Comparison of ENCODE assay signal across 25 cellular contexts in genomic region chr1:96522927-96523326, GRCh38.
DNase-seq lines count a peak whose midpoint lies in the region; ATAC-seq, FAIRE-seq and TF ChIP-seq lines count a peak whose summit lies in the region.
"Had no signal": no experiment of that assay in that cellular context is flagged by ENCODE, and none has a peak within 500 bp of the region (broad histone marks: within the 10 kb centered on the region; RNA-seq: fewer than 3 reads in every experiment).

No MANE protein-coding gene starts in this region.

- no peak for FAIRE-seq in astrocyte (lab: Jason Lieb, UNC)
- FAIRE-seq: A549, endometrium, G401.6 had no signal

- H4K91ac ChIP-seq in neuronal stem cell (ENCODE audit: low read depth, low read length, poor library complexity): no peak overlapping the region

- H3K4me1 Mint-ChIP-seq in astrocyte (ENCODE audit: low read depth, unreplicated experiment): peaks cover 10% of the 10 kb centered on the region
- no peaks in the 10 kb centered on the region for H3K4me1 Mint-ChIP-seq in activated T-helper 1 cell treated with anti-CD3 and anti-CD28 coated beads, Interleukin-12 subunit alpha, Interleukin-12 subunit beta, Interleukin-2, Interleukin-4 antibody, amounts not matched to agents 30 ng/mL and 10 ng/mL and 1 ng/mL, durations not matched to agents 14 hours and 24 hours and 36 hours (ENCODE audit: low read depth)
- H3K4me1 Mint-ChIP-seq: activated CD4-positive, alpha-beta T cell treated with anti-CD3 and anti-CD28 coated beads, Interleukin-2, amount 10 ng/mL, durations not matched to agents 7 days and 5 days; B cell; naive B cell had no signal

- peak overlapping the region; percentile 14 for H3K4me2 ChIP-seq in astrocyte (ENCODE audit: low read length)
- no peak overlapping the region for H3K4me2 ChIP-seq in neuronal stem cell (ENCODE audit: insufficient read depth, low read length, poor library complexity, severe bottlenecking)
- H3K4me2 ChIP-seq: PC-9 had no signal

- no peak overlapping the region for H2AK5ac ChIP-seq in neuronal stem cell (ENCODE audit: low read depth, low read length)

- H3K9me3 Mint-ChIP-seq in astrocyte (ENCODE audit: unreplicated experiment): peaks cover 2% of the 10 kb centered on the region
- H3K9me3 Mint-ChIP-seq in activated T-helper 1 cell treated with anti-CD3 and anti-CD28 coated beads, Interleukin-12 subunit alpha, Interleukin-12 subunit beta, Interleukin-2, Interleukin-4 antibody, amounts not matched to agents 30 ng/mL and 10 ng/mL and 1 ng/mL, durations not matched to agents 14 hours and 24 hours and 36 hours: peaks cover 10% of the 10 kb centered on the region

- H3K23ac ChIP-seq in neuronal stem cell (ENCODE audit: low read depth, low read length, poor library complexity): no peak overlapping the region

- H4K20me1 ChIP-seq in astrocyte (ENCODE audit: insufficient read depth, low read length): no peaks in the 10 kb centered on the region

- no peak overlapping the region for H2BK120ac ChIP-seq in neuronal stem cell (ENCODE audit: low read depth, low read length)

- no peak overlapping the region for H2BK12ac ChIP-seq in neuronal stem cell (ENCODE audit: low read length)

- H3K27me3 ChIP-seq in astrocyte (ENCODE audit: insufficient read depth, low read length) (no peaks in the 10 kb centered on the region), neuronal stem cell (ENCODE audit: control insufficient read depth in 3 of 3, insufficient read depth in 3 of 3, low read depth in 1 of 3, low read length in 3 of 3) (no peaks in the 10 kb centered on the region)
- H3K27me3 ChIP-seq: body of pancreas, gastroesophageal sphincter had no signal

- H2AFZ ChIP-seq in astrocyte (ENCODE audit: low read depth, low read length) (peak overlapping the region; percentile 24), neuronal stem cell (ENCODE audit: low read length) (peak overlapping the region; percentile 71)
- H2AFZ ChIP-seq: PC-9 had no signal

- H3K9me3 ChIP-seq in astrocyte (ENCODE audit: insufficient read depth, low read depth, low read length): no peaks in the 10 kb centered on the region
- H3K9me3 ChIP-seq in neuronal stem cell (replicated peaks in 1 of 2; ENCODE audit: control insufficient read depth in 2 of 2, insufficient read depth in 1 of 2, low read depth in 1 of 2, low read length in 2 of 2): peaks cover 0 to 3% of the 10 kb centered on the region in 2 donors
- H3K9me3 ChIP-seq: A549, gastroesophageal sphincter had no signal

- H3K4me3 Mint-ChIP-seq in astrocyte (ENCODE audit: unreplicated experiment): no peak overlapping the region
- H3K4me3 Mint-ChIP-seq in activated T-helper 1 cell treated with anti-CD3 and anti-CD28 coated beads, Interleukin-12 subunit alpha, Interleukin-12 subunit beta, Interleukin-2, Interleukin-4 antibody, amounts not matched to agents 30 ng/mL and 10 ng/mL and 1 ng/mL, durations not matched to agents 14 hours and 24 hours and 36 hours: no peak overlapping the region
- H3K4me3 Mint-ChIP-seq: activated CD4-positive, alpha-beta T cell treated with anti-CD3 and anti-CD28 coated beads, Interleukin-2, amount 10 ng/mL, durations not matched to agents 7 days and 5 days; B cell; CD8-positive, alpha-beta T cell; mesothelial cell of epicardium; naive B cell; stimulated activated naive CD8-positive, alpha-beta T cell treated with anti-CD3 and anti-CD28 coated beads, Interleukin-15, Interleukin-2, amounts not matched to agents 100 ng/mL and 50 ng/mL, for 24 hours; WTC11 had no signal

- H3K36me3 ChIP-seq in astrocyte (ENCODE audit: insufficient read depth, low read length): no peaks in the 10 kb centered on the region
- no peaks in the 10 kb centered on the region for H3K36me3 ChIP-seq in neuronal stem cell (replicated peaks in 1 of 2; ENCODE audit: control insufficient read depth in 2 of 2, insufficient read depth in 2 of 2, low read length in 2 of 2)
- H3K36me3 ChIP-seq: gastroesophageal sphincter had no signal

- WGBS in neuronal stem cell (ENCODE audit: extremely low coverage in 2 of 2, insufficient read length in 2 of 2, insufficient replicate concordance in 1 of 2), 2 donors: no CpG with 5 or more reads among the region's 1 CpG

- H3K27ac ChIP-seq in astrocyte (ENCODE audit: low read depth, low read length) (peak overlapping the region; percentile 7), neuronal stem cell (replicated peaks; ENCODE audit: low read length) (no peak overlapping the region)
- H3K27ac ChIP-seq: body of pancreas, gastroesophageal sphincter, PC-9 had no signal

- H3K27me3 Mint-ChIP-seq in astrocyte (ENCODE audit: low read depth, unreplicated experiment): no peaks in the 10 kb centered on the region
- peaks cover 1% of the 10 kb centered on the region for H3K27me3 Mint-ChIP-seq in activated T-helper 1 cell treated with anti-CD3 and anti-CD28 coated beads, Interleukin-12 subunit alpha, Interleukin-12 subunit beta, Interleukin-2, Interleukin-4 antibody, amounts not matched to agents 30 ng/mL and 10 ng/mL and 1 ng/mL, durations not matched to agents 14 hours and 24 hours and 36 hours (ENCODE audit: insufficient read depth)
- H3K27me3 Mint-ChIP-seq: activated CD4-positive, alpha-beta T cell treated with anti-CD3 and anti-CD28 coated beads, Interleukin-2, amount 10 ng/mL, durations not matched to agents 7 days and 5 days; B cell had no signal

- H3K79me2 ChIP-seq in astrocyte (ENCODE audit: insufficient read depth, low read length): no peaks in the 10 kb centered on the region

- H3K14ac ChIP-seq in neuronal stem cell (ENCODE audit: low read length): no peak overlapping the region

- no peak overlapping the region for H4K8ac ChIP-seq in neuronal stem cell (ENCODE audit: low read depth, low read length)

- H3K18ac ChIP-seq in neuronal stem cell (ENCODE audit: low read length): no peak overlapping the region

- H3K9ac ChIP-seq in astrocyte (ENCODE audit: low read length) (no peak overlapping the region), neuronal stem cell (ENCODE audit: low read depth, low read length, poor library complexity) (no peak overlapping the region)

- H3K36me3 Mint-ChIP-seq in astrocyte (ENCODE audit: low read depth, unreplicated experiment): no peaks in the 10 kb centered on the region
- H3K36me3 Mint-ChIP-seq in activated T-helper 1 cell treated with anti-CD3 and anti-CD28 coated beads, Interleukin-12 subunit alpha, Interleukin-12 subunit beta, Interleukin-2, Interleukin-4 antibody, amounts not matched to agents 30 ng/mL and 10 ng/mL and 1 ng/mL, durations not matched to agents 14 hours and 24 hours and 36 hours (ENCODE audit: low read depth): no peaks in the 10 kb centered on the region
- H3K36me3 Mint-ChIP-seq: CD8-positive, alpha-beta T cell; mesothelial cell of epicardium had no signal

- H2BK15ac ChIP-seq in neuronal stem cell (ENCODE audit: low read length): no peak overlapping the region

- DNase-seq in EL (peak; percentile 14), astrocyte (ENCODE audit: low read depth) (peak; percentile 14), neuronal stem cell (ENCODE audit: low spot score) (no peak), ureter (ENCODE audit: low spot score) (no peak)
- no peak for DNase-seq in activated T-helper 1 cell treated with anti-CD3 and anti-CD28 coated beads, Interleukin-12 subunit alpha, Interleukin-12 subunit beta, Interleukin-2, Interleukin-4 antibody, amounts not matched to agents 30 ng/mL and 10 ng/mL and 1 ng/mL, durations not matched to agents 14 hours and 24 hours and 36 hours (ENCODE audit: low spot score)
- DNase-seq: activated CD4-positive, alpha-beta T cell treated with anti-CD3 and anti-CD28 coated beads, Interleukin-2, amount 10 ng/mL, durations not matched to agents 7 days and 5 days; activated naive CD4-positive, alpha-beta T cell; activated T-cell treated with anti-CD3 and anti-CD28 coated beads, Interleukin-2, amount 50 U/mL, for 48 hours; body of pancreas; CD8-positive, alpha-beta T cell; hypothalamus; naive B cell; SIG-M5 had no signal

- TF ChIP-seq CTCF in astrocyte (IDR thresholded peaks at IDR 0.05; ENCODE audit: insufficient read depth, low read depth, low read length): no peak

- no peak overlapping the region for H2BK5ac ChIP-seq in neuronal stem cell (ENCODE audit: low read length)

- no peak overlapping the region for H3K4ac ChIP-seq in neuronal stem cell (ENCODE audit: low read length)

- peaks cover 24% of the 10 kb centered on the region for H3K4me1 ChIP-seq in astrocyte (ENCODE audit: insufficient read depth, low read length)
- H3K4me1 ChIP-seq in neuronal stem cell (ENCODE audit: control insufficient read depth in 2 of 2, insufficient read depth in 1 of 2, low read depth in 1 of 2, low read length in 2 of 2): peaks cover 6 to 17% of the 10 kb centered on the region in 2 donors
- H3K4me1 ChIP-seq: body of pancreas had no signal

- no peak overlapping the region for H3K4me3 ChIP-seq in astrocyte (ENCODE audit: insufficient read depth, low read depth, low read length)
- no peak overlapping the region for H3K4me3 ChIP-seq in neuronal stem cell (ENCODE audit: low read length in 2 of 2)
- H3K4me3 ChIP-seq: A549, body of pancreas, gastroesophageal sphincter, PC-9 had no signal

- intact Hi-C loops in activated T-helper 1 cell treated with anti-CD3 and anti-CD28 coated beads, Interleukin-12 subunit alpha, Interleukin-12 subunit beta, Interleukin-2, Interleukin-4 antibody, amounts not matched to agents 30 ng/mL and 10 ng/mL and 1 ng/mL, durations not matched to agents 14 hours and 24 hours and 36 hours (cut with micrococcal nuclease): no loop called here

- no peak overlapping the region for H3K27ac Mint-ChIP-seq in astrocyte (ENCODE audit: unreplicated experiment)
- H3K27ac Mint-ChIP-seq in activated T-helper 1 cell treated with anti-CD3 and anti-CD28 coated beads, Interleukin-12 subunit alpha, Interleukin-12 subunit beta, Interleukin-2, Interleukin-4 antibody, amounts not matched to agents 30 ng/mL and 10 ng/mL and 1 ng/mL, durations not matched to agents 14 hours and 24 hours and 36 hours: no peak overlapping the region
- H3K27ac Mint-ChIP-seq: activated CD4-positive, alpha-beta T cell treated with anti-CD3 and anti-CD28 coated beads, Interleukin-2, amount 10 ng/mL, durations not matched to agents 7 days and 5 days; B cell; CD8-positive, alpha-beta T cell; mesothelial cell of epicardium; naive B cell; stimulated activated naive CD8-positive, alpha-beta T cell treated with anti-CD3 and anti-CD28 coated beads, Interleukin-15, Interleukin-2, amounts not matched to agents 100 ng/mL and 50 ng/mL, for 24 hours had no signal

- ATAC-seq in HG03354 (IDR thresholded peaks at IDR 0.05; ENCODE audit: poor library complexity, severe bottlenecking, unreplicated experiment): peak; percentile 40
- no peak for ATAC-seq in GM21717 (IDR thresholded peaks at IDR 0.05; ENCODE audit: unreplicated experiment)
- no peak for ATAC-seq in HG02571 (IDR thresholded peaks at IDR 0.05; ENCODE audit: unreplicated experiment)
- ATAC-seq: body of pancreas; CD8-positive, alpha-beta T cell; gastroesophageal sphincter had no signal

- H3K79me1 ChIP-seq in neuronal stem cell (ENCODE audit: low read depth, low read length): no peaks in the 10 kb centered on the region

Comparison
In these comparisons a context has a peak if more than half of its experiments do, and no peak if none do; other contexts are left out.
1. DNase-seq: peak in EL (single experiment) and astrocyte (single experiment); none in neuronal stem cell (single experiment), ureter (single experiment) and activated T-helper 1 cell treated with anti-CD3 and anti-CD28 coated beads, Interleukin-12 subunit alpha, Interleukin-12 subunit beta, Interleukin-2, Interleukin-4 antibody, amounts not matched to agents 30 ng/mL and 10 ng/mL and 1 ng/mL, durations not matched to agents 14 hours and 24 hours and 36 hours (single experiment).